In the genomic region with DNA sequence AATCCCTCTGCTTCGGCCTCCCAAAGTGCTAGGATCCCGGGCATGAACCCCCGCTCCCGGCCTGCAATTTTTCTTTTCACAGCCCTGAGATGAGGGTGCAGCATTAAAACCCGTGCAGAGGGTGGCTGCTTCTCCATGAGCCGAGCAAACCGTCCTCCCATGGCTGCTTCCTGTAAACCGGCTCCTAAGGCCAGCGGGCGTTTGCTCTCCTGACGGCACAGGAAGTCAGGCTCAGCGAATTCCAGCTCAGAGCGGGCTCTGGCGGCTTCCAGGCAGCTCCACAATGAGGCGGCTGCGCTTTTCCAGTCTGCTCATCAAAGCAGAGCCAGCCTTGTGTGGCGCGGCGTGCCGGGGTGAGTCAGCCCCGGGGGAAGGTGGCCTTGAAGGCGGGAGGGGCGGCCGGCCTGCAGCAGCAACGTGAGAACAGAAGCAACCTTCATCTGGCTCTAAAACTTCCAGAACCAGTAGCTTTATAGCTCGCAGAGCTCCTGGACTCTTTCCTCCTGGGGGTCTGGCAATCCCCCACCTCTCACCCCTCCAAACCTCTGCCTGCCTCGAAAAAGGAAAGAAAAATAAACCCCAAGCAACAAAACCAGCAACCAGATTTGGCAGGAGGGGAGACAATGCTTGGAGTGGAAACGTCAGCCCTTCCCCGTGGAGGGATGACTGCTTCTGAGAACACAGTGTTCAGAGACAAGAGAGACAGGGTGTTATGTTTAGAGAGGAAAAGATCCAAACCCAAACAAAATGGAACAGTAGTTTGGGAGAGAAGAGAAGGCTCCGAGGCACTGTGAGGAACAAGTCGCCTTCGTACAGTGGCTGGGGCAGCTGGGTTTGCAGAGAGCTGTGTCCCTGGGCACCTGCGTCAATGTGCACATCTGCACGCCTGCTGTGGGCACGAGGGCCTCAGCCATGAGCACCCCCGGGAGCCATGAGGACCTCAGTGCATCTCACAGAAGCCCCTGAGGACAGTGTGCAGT, we compare ENCODE assay signal across 1 cellular context.
TF ChIP-seq lines count a peak whose summit lies in the region.

No MANE protein-coding gene starts in this region.

TF ChIP-seq in HEK293, 187 proteins besides CTCF, POLR2A, EP300 and RAD21 (continued from another document and continues in another):
- TF ChIP-seq MYNN (tag by site-specific recombination; IDR thresholded peaks at IDR 0.05; ENCODE audit: borderline replicate concordance), result no peak
- peak; percentile 53; the same call in 1 of the 2 replicates for TF ChIP-seq ZNF561 (tag by site-specific recombination; IDR thresholded peaks at IDR 0.05; ENCODE audit: borderline replicate concordance)
- peak; percentile 41; the same call in 1 of the 2 replicates for TF ChIP-seq ZXDB (tag by site-specific recombination; IDR thresholded peaks at IDR 0.05)
- no peak for TF ChIP-seq ZNF155 (tag by site-specific recombination; IDR thresholded peaks at IDR 0.05)
- TF ChIP-seq ZNF560 (tag by site-specific recombination; IDR thresholded peaks at IDR 0.05; ENCODE audit: borderline replicate concordance), result no peak
- TF ChIP-seq ZNF2 (tag by site-specific recombination; IDR thresholded peaks at IDR 0.05), result no peak
- peak; percentile 83 for TF ChIP-seq ZBTB17 (tag by site-specific recombination; IDR thresholded peaks at IDR 0.05)
- TF ChIP-seq ZNF335 (tag by site-specific recombination; conservative IDR thresholded peaks at IDR 0.05), result peak; percentile 74
- no peak for TF ChIP-seq ZSCAN16 (tag by site-specific recombination; IDR thresholded peaks at IDR 0.05)
- no peak for TF ChIP-seq ZNF354C (tag by site-specific recombination; IDR thresholded peaks at IDR 0.05; ENCODE audit: borderline replicate concordance, low read depth)
- TF ChIP-seq ZNF510 (tag by site-specific recombination; IDR thresholded peaks at IDR 0.05; ENCODE audit: insufficient replicate concordance), result no peak
- no peak for TF ChIP-seq ZNF837 (tag by site-specific recombination; IDR thresholded peaks at IDR 0.05)
- TF ChIP-seq, protein P1, sequence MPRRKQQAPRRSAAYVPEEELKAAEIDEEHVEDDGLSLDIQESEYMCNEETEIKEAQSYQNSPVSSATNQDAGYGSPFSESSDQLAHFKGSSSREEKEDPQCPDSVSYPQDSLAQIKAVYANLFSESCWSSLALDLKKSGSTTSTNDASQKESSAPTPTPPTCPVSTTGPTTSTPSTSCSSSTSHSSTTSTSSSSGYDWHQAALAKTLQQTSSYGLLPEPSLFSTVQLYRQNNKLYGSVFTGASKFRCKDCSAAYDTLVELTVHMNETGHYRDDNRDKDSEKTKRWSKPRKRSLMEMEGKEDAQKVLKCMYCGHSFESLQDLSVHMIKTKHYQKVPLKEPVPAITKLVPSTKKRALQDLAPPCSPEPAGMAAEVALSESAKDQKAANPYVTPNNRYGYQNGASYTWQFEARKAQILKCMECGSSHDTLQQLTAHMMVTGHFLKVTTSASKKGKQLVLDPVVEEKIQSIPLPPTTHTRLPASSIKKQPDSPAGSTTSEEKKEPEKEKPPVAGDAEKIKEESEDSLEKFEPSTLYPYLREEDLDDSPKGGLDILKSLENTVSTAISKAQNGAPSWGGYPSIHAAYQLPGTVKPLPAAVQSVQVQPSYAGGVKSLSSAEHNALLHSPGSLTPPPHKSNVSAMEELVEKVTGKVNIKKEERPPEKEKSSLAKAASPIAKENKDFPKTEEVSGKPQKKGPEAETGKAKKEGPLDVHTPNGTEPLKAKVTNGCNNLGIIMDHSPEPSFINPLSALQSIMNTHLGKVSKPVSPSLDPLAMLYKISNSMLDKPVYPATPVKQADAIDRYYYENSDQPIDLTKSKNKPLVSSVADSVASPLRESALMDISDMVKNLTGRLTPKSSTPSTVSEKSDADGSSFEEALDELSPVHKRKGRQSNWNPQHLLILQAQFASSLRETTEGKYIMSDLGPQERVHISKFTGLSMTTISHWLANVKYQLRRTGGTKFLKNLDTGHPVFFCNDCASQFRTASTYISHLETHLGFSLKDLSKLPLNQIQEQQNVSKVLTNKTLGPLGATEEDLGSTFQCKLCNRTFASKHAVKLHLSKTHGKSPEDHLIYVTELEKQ (tag by site-specific recombination; IDR thresholded peaks at IDR 0.05; ENCODE audit: borderline replicate concordance), result no peak
- 0 out of 2 replicates have a peak, but pooled peaks have one; percentile 23 for TF ChIP-seq TCF7L2 (IDR thresholded peaks at IDR 0.05; ENCODE audit: borderline replicate concordance, low read depth, low read length)
- TF ChIP-seq ZNF785 (tag by site-specific recombination; IDR thresholded peaks at IDR 0.05), result no peak
- no peak for TF ChIP-seq HOXD13 (CRISPR knock-in tag; IDR thresholded peaks at IDR 0.05; ENCODE audit: borderline replicate concordance)
- TF ChIP-seq, protein P2, sequence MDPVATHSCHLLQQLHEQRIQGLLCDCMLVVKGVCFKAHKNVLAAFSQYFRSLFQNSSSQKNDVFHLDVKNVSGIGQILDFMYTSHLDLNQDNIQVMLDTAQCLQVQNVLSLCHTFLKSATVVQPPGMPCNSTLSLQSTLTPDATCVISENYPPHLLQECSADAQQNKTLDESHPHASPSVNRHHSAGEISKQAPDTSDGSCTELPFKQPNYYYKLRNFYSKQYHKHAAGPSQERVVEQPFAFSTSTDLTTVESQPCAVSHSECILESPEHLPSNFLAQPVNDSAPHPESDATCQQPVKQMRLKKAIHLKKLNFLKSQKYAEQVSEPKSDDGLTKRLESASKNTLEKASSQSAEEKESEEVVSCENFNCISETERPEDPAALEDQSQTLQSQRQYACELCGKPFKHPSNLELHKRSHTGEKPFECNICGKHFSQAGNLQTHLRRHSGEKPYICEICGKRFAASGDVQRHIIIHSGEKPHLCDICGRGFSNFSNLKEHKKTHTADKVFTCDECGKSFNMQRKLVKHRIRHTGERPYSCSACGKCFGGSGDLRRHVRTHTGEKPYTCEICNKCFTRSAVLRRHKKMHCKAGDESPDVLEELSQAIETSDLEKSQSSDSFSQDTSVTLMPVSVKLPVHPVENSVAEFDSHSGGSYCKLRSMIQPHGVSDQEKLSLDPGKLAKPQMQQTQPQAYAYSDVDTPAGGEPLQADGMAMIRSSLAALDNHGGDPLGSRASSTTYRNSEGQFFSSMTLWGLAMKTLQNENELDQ (tag by site-specific recombination; IDR thresholded peaks at IDR 0.05; ENCODE audit: low read depth), result no peak
- TF ChIP-seq, protein P3, sequence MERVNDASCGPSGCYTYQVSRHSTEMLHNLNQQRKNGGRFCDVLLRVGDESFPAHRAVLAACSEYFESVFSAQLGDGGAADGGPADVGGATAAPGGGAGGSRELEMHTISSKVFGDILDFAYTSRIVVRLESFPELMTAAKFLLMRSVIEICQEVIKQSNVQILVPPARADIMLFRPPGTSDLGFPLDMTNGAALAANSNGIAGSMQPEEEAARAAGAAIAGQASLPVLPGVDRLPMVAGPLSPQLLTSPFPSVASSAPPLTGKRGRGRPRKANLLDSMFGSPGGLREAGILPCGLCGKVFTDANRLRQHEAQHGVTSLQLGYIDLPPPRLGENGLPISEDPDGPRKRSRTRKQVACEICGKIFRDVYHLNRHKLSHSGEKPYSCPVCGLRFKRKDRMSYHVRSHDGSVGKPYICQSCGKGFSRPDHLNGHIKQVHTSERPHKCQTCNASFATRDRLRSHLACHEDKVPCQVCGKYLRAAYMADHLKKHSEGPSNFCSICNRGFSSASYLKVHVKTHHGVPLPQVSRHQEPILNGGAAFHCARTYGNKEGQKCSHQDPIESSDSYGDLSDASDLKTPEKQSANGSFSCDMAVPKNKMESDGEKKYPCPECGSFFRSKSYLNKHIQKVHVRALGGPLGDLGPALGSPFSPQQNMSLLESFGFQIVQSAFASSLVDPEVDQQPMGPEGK (tag by site-specific recombination; IDR thresholded peaks at IDR 0.05), result peak; percentile 84
- TF ChIP-seq ZNF530 (tag by site-specific recombination; IDR thresholded peaks at IDR 0.05; ENCODE audit: low read depth), result no peak
- no peak for TF ChIP-seq ZNF140 (tag by site-specific recombination; IDR thresholded peaks at IDR 0.05)
- no peak for TF ChIP-seq ZSCAN23 (tag by site-specific recombination; IDR thresholded peaks at IDR 0.05)
- TF ChIP-seq ZNF624 (tag by site-specific recombination; IDR thresholded peaks at IDR 0.05), result no peak
- TF ChIP-seq ZNF292 (tag by site-specific recombination; IDR thresholded peaks at IDR 0.05; ENCODE audit: borderline replicate concordance, low read depth), result no peak
- TF ChIP-seq PRDM1 (tag by site-specific recombination; IDR thresholded peaks at IDR 0.05), result no peak
- TF ChIP-seq, protein P4, sequence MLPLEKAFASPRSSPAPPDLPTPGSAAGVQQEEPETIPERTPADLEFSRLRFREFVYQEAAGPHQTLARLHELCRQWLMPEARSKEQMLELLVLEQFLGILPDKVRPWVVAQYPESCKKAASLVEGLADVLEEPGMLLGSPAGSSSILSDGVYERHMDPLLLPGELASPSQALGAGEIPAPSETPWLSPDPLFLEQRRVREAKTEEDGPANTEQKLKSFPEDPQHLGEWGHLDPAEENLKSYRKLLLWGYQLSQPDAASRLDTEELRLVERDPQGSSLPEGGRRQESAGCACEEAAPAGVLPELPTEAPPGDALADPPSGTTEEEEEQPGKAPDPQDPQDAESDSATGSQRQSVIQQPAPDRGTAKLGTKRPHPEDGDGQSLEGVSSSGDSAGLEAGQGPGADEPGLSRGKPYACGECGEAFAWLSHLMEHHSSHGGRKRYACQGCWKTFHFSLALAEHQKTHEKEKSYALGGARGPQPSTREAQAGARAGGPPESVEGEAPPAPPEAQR (tag by site-specific recombination; IDR thresholded peaks at IDR 0.05), result no peak
- TF ChIP-seq, protein P5, sequence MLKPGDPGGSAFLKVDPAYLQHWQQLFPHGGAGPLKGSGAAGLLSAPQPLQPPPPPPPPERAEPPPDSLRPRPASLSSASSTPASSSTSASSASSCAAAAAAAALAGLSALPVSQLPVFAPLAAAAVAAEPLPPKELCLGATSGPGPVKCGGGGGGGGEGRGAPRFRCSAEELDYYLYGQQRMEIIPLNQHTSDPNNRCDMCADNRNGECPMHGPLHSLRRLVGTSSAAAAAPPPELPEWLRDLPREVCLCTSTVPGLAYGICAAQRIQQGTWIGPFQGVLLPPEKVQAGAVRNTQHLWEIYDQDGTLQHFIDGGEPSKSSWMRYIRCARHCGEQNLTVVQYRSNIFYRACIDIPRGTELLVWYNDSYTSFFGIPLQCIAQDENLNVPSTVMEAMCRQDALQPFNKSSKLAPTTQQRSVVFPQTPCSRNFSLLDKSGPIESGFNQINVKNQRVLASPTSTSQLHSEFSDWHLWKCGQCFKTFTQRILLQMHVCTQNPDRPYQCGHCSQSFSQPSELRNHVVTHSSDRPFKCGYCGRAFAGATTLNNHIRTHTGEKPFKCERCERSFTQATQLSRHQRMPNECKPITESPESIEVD (tag by site-specific recombination; IDR thresholded peaks at IDR 0.05), result no peak
- no peak for TF ChIP-seq ZNF791 (tag by site-specific recombination; IDR thresholded peaks at IDR 0.05)
- TF ChIP-seq ZNF324 (tag by site-specific recombination; IDR thresholded peaks at IDR 0.05), result no peak
- no peak for TF ChIP-seq ZNF544 (tag by site-specific recombination; IDR thresholded peaks at IDR 0.05)
- no peak for TF ChIP-seq ZNF114 (tag by site-specific recombination; IDR thresholded peaks at IDR 0.05)
- peak; percentile 62 for TF ChIP-seq SP2 (tag by site-specific recombination; IDR thresholded peaks at IDR 0.05)
- TF ChIP-seq BCL11A (tag by site-specific recombination; IDR thresholded peaks at IDR 0.05; ENCODE audit: low read depth), result no peak
- 0 out of 2 replicates have a peak, but pooled peaks have one; percentile 4 for TF ChIP-seq ZNF654 (tag by site-specific recombination; IDR thresholded peaks at IDR 0.05; ENCODE audit: low read depth)
- no peak for TF ChIP-seq ZNF19 (tag by site-specific recombination; IDR thresholded peaks at IDR 0.05; ENCODE audit: low read depth)
- TF ChIP-seq ZNF214 (tag by site-specific recombination; IDR thresholded peaks at IDR 0.05; ENCODE audit: borderline replicate concordance), result no peak
- TF ChIP-seq ZNF677 (tag by site-specific recombination; IDR thresholded peaks at IDR 0.05), result no peak
- no peak for TF ChIP-seq ZNF558 (tag by site-specific recombination; IDR thresholded peaks at IDR 0.05)
- TF ChIP-seq ZNF211 (tag by site-specific recombination; IDR thresholded peaks at IDR 0.05; ENCODE audit: low read depth), result no peak
- TF ChIP-seq, protein P6, sequence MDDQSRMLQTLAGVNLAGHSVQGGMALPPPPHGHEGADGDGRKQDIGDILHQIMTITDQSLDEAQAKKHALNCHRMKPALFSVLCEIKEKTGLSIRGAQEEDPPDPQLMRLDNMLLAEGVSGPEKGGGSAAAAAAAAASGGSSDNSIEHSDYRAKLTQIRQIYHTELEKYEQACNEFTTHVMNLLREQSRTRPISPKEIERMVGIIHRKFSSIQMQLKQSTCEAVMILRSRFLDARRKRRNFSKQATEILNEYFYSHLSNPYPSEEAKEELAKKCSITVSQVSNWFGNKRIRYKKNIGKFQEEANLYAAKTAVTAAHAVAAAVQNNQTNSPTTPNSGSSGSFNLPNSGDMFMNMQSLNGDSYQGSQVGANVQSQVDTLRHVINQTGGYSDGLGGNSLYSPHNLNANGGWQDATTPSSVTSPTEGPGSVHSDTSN (CRISPR knock-in tag; IDR thresholded peaks at IDR 0.05), result 0 out of 2 replicates have a peak, but pooled peaks have one; percentile 53
- TF ChIP-seq ZNF239 (tag by site-specific recombination; IDR thresholded peaks at IDR 0.05), result no peak
- TF ChIP-seq, protein P7, sequence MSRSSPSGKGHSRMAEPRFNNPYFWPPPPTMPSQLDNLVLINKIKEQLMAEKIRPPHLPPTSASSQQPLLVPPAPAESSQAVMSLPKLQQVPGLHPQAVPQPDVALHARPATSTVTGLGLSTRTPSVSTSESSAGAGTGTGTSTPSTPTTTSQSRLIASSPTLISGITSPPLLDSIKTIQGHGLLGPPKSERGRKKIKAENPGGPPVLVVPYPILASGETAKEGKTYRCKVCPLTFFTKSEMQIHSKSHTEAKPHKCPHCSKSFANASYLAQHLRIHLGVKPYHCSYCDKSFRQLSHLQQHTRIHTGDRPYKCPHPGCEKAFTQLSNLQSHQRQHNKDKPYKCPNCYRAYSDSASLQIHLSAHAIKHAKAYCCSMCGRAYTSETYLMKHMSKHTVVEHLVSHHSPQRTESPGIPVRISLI (tag by site-specific recombination; IDR thresholded peaks at IDR 0.05), result no peak
- TF ChIP-seq ZNF223 (tag by site-specific recombination; IDR thresholded peaks at IDR 0.05), result no peak
- TF ChIP-seq, protein P8, sequence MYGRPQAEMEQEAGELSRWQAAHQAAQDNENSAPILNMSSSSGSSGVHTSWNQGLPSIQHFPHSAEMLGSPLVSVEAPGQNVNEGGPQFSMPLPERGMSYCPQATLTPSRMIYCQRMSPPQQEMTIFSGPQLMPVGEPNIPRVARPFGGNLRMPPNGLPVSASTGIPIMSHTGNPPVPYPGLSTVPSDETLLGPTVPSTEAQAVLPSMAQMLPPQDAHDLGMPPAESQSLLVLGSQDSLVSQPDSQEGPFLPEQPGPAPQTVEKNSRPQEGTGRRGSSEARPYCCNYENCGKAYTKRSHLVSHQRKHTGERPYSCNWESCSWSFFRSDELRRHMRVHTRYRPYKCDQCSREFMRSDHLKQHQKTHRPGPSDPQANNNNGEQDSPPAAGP (tag by site-specific recombination; IDR thresholded peaks at IDR 0.05), result peak; percentile 64
- TF ChIP-seq ZNF830 (tag by site-specific recombination; IDR thresholded peaks at IDR 0.05; ENCODE audit: low read depth), result no peak
- TF ChIP-seq ZNF658 (tag by site-specific recombination; IDR thresholded peaks at IDR 0.05), result no peak
- no peak for TF ChIP-seq ZNF169 (tag by site-specific recombination; IDR thresholded peaks at IDR 0.05)
- TF ChIP-seq ZNF623 (tag by site-specific recombination; IDR thresholded peaks at IDR 0.05), result no peak
- TF ChIP-seq ZNF24 (tag by site-specific recombination; IDR thresholded peaks at IDR 0.05), result no peak
